8 cellular contexts compared by ENCODE assay signal in the genomic region with DNA sequence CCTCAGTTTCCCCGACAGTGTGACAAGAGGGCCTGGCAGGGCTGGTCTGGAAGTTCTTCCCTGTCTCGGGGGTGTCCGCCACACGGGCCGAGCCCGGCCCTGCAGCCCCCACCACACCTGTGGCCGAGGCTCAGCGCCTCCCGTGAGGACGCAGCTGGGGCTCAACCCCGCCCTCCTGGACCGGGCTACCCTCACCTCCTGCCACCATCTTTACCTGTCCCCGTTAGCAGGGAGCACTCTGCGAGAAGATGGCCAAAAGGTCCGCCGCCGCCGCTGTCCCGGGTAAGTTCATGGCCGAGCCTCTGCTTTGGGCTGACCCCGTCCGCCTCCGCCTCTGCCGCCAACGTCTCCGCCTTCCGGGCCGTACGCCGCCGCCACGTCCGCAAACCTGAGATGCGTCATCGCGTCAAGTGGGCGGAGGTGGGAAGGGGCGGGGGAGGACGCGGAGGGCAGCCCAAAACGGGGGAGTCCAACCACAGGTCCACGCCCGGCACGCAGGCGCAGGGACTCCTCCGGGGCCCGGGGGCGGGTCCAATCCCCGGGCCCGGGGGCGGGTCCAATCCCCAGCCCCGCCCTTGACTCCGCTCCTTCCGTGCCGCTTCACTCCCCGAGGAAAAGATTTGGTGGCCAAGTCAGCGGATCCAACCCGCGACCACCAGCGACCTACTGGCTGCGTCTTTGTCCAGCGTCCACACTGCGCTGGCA. TPM values are rescaled to one million over a fixed set of nuclear protein-coding genes. Genes with fewer than 3 reads are reported as not detected.
DNase-seq lines count a peak whose midpoint lies in the region; ATAC-seq and TF ChIP-seq lines count a peak whose summit lies in the region.

A gene (minus strand): TSS at position 351 of the 705 bp plus-strand sequence. CDS start 4,295 bp downstream, outside the sequence.

- peak; percentile 89 to 93 for TF ChIP-seq POLR2A in uterus (IDR thresholded peaks at IDR 0.05)

- ATAC-seq in HG02870 (IDR thresholded peaks at IDR 0.05; ENCODE audit: unreplicated experiment): peak; percentile 86
- peak; percentile 92 for ATAC-seq in T-helper 17 cell

- H3K4me3 Mint-ChIP-seq in T-helper 17 cell: peak within 1 kb of the TSS; percentile 96

- H3K27me3 ChIP-seq in right atrium auricular region: no peaks in the 10 kb centered on the region
- no peaks in the 10 kb centered on the region for H3K27me3 ChIP-seq in uterus

- H3K4me1 ChIP-seq in right atrium auricular region: peaks cover 0 to 28% of the 10 kb centered on the region in 2 donors
- H3K4me1 ChIP-seq in uterus: peaks cover 0 to 3% of the 10 kb centered on the region in 2 donors

- peaks cover 22% of the 10 kb centered on the region for H3K27me3 Mint-ChIP-seq in T-helper 17 cell

- peak within 1 kb of the TSS; percentile 93 for H3K27ac Mint-ChIP-seq in T-helper 17 cell

- H3K36me3 ChIP-seq in right atrium auricular region (no peaks in the 10 kb centered on the region), uterus (no peaks in the 10 kb centered on the region)

- peaks cover 8% of the 10 kb centered on the region for H3K36me3 Mint-ChIP-seq in T-helper 17 cell (ENCODE audit: low read depth)

- intact Hi-C loops in uterus (cut with DNase I; ENCODE audit: low total_unique reads): no loop called here

- TF ChIP-seq CTCF in GM13977 (IDR thresholded peaks at IDR 0.05; ENCODE audit: extremely low read depth, insufficient read depth, missing control alignments) (no peak), right atrium auricular region (IDR thresholded peaks at IDR 0.05) (no peak), uterus (IDR thresholded peaks at IDR 0.05) (no peak)

- H3K4me1 Mint-ChIP-seq in T-helper 17 cell: peaks cover 22% of the 10 kb centered on the region

- DNase-seq in GM13977 (ENCODE audit: low spot score) (peak; percentile 95), NCI-H146 treated with DMSO at 0.1 percent for 48 hours (lab: John Stamatoyannopoulos, UW; ENCODE audit: unreplicated experiment) (peak; percentile 76), T-helper 17 cell (peak; percentile 93 to 97 (median 96)), right atrium auricular region (ENCODE audit: low spot score) (peak; percentile 96), pulmonary artery endothelial cell (ENCODE audit: low read depth, low spot score) (peak; percentile 84), uterus (peak; percentile 98 to 99)

- H3K4me3 ChIP-seq in right atrium auricular region (peak within 1 kb of the TSS; percentile 90 to 91), uterus (peak within 1 kb of the TSS; percentile 89 to 99)

- H3K9me3 ChIP-seq in T-helper 17 cell (ENCODE audit: control insufficient read depth, low read length, poor library complexity, severe bottlenecking) (no peaks in the 10 kb centered on the region), right atrium auricular region (no peaks in the 10 kb centered on the region), uterus (no peaks in the 10 kb centered on the region)

- H3K27ac ChIP-seq in angular gyrus (ENCODE audit: low read depth, low read length): peak within 1 kb of the TSS; percentile 98
- H3K27ac ChIP-seq in right atrium auricular region: peak within 1 kb of the TSS; percentile 96 to 99
- peak within 1 kb of the TSS; percentile 96 to 97 for H3K27ac ChIP-seq in uterus

- in situ Hi-C loops in GM13977 (cut with MboI; ENCODE audit: low pct_unique_long_range_greater_than_20kb, low sequenced_read_pairs, unreplicated experiment): no loop called here

RNA-seq across cellular contexts. Expression of the gene that starts here (rescaled TPM):
- total RNA-seq in T-helper 17 cell: 10 to 100 TPM; 17.8 to 24.7 TPM
- 10 to 100 TPM; 18.2 to 18.5 TPM for total RNA-seq in right atrium auricular region
- 15.3 and 24.4 TPM in 2 replicates for total RNA-seq in pulmonary artery endothelial cell
- total RNA-seq in uterus: 10 to 100 TPM; 11.5 to 50.3 (median 26.9) TPM

Comparison
In these comparisons a context has a peak if more than half of its experiments do, and no peak if none do; other contexts are left out.
1. Peak in every context shown above with its lines: DNase-seq, ATAC-seq, H3K4me3 ChIP-seq and H3K27ac ChIP-seq.